Comparison of ENCODE assay signal across 1 cellular context in the genomic region with DNA sequence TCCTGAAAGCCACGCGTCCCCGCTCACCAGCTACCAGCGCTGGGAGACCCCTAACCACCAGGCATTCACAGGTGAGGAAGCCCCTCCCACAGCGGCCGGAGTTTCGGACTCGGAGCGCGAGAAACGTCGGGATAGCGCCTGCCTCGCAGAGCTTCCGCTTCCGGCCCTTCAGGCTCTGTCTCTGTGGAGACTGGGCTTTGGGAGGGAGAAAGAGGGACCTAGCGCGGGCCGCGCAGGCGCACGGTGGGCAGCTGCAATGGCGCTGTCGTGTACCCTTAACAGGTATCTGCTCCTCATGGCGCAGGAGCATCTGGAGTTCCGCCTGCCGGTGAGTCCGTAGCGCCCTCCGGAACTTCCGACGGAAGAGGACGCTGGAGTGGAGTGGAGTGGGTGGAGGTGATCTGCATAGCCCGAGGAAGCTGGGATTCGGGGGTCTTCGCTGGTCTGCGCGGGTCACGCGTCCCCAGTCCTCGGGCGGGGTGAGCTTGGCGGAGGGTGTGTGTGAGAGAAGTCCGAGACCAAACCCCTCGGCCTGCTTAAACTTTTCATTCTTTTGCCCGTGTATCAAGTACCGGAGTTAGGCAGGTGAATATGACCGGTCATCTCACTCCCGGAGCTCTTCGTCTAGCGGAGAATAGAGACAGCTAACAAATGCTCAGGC.
TF ChIP-seq lines count a peak whose summit lies in the region.

A gene (plus strand): TSS at position 246 of the 661 bp plus-strand sequence. CDS start 11 bp downstream, at position 257.

TF ChIP-seq in K562, 482 proteins besides CTCF, POLR2A, EP300 and RAD21 (continued from another document and continues in another):
- TF ChIP-seq, protein P1, sequence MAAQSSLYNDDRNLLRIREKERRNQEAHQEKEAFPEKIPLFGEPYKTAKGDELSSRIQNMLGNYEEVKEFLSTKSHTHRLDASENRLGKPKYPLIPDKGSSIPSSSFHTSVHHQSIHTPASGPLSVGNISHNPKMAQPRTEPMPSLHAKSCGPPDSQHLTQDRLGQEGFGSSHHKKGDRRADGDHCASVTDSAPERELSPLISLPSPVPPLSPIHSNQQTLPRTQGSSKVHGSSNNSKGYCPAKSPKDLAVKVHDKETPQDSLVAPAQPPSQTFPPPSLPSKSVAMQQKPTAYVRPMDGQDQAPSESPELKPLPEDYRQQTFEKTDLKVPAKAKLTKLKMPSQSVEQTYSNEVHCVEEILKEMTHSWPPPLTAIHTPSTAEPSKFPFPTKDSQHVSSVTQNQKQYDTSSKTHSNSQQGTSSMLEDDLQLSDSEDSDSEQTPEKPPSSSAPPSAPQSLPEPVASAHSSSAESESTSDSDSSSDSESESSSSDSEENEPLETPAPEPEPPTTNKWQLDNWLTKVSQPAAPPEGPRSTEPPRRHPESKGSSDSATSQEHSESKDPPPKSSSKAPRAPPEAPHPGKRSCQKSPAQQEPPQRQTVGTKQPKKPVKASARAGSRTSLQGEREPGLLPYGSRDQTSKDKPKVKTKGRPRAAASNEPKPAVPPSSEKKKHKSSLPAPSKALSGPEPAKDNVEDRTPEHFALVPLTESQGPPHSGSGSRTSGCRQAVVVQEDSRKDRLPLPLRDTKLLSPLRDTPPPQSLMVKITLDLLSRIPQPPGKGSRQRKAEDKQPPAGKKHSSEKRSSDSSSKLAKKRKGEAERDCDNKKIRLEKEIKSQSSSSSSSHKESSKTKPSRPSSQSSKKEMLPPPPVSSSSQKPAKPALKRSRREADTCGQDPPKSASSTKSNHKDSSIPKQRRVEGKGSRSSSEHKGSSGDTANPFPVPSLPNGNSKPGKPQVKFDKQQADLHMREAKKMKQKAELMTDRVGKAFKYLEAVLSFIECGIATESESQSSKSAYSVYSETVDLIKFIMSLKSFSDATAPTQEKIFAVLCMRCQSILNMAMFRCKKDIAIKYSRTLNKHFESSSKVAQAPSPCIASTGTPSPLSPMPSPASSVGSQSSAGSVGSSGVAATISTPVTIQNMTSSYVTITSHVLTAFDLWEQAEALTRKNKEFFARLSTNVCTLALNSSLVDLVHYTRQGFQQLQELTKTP (IDR thresholded peaks at IDR 0.05; ENCODE audit: low read depth in 1 of 2, partially characterized antibody in 2 of 2): peak in 1 of 2 experiments; percentile 3
- TF ChIP-seq ARHGAP35 (IDR thresholded peaks at IDR 0.05; ENCODE audit: partially characterized antibody) (no peak), XRCC3 (IDR thresholded peaks at IDR 0.05) (no peak), TGIF2 (CRISPR knock-in tag; IDR thresholded peaks at IDR 0.05) (no peak), NR2C2 (CRISPR knock-in tag; IDR thresholded peaks at IDR 0.05) (no peak; the same call in 1 of the 2 replicates), NR2C2 (tag; IDR thresholded peaks at IDR 0.05) (peak; percentile 70; the same call in 1 of the 2 replicates), TOE1 (IDR thresholded peaks at IDR 0.05; ENCODE audit: borderline replicate concordance) (no peak), TOE1 (CRISPR knock-in tag; IDR thresholded peaks at IDR 0.05; ENCODE audit: borderline replicate concordance, low read depth) (peak; percentile 94), MECOM (CRISPR knock-in tag; IDR thresholded peaks at IDR 0.05) (no peak), FOSL1 (tag; conservative IDR thresholded peaks at IDR 0.05) (no peak), POU5F1 (IDR thresholded peaks at IDR 0.05; ENCODE audit: borderline replicate concordance, low read depth, low read length, partially characterized antibody) (no peak), ZNF217 (CRISPR knock-in tag; IDR thresholded peaks at IDR 0.05) (no peak), ILF3 (IDR thresholded peaks at IDR 0.05; ENCODE audit: borderline replicate concordance) (no peak), NUFIP1 (IDR thresholded peaks at IDR 0.05; ENCODE audit: partially characterized antibody) (no peak), ZNF134 (CRISPR knock-in tag; conservative IDR thresholded peaks at IDR 0.05) (no peak), RUNX1 (IDR thresholded peaks at IDR 0.05; ENCODE audit: low read depth) (no peak), GABPB2 (CRISPR knock-in tag; conservative IDR thresholded peaks at IDR 0.05) (no peak), NR1H2 (CRISPR knock-in tag; IDR thresholded peaks at IDR 0.05) (no peak), KDM2B (CRISPR knock-in tag; IDR thresholded peaks at IDR 0.05) (no peak), SRSF1 (IDR thresholded peaks at IDR 0.05; ENCODE audit: low read depth, low read length) (no peak), KDM4B (IDR thresholded peaks at IDR 0.05; ENCODE audit: borderline replicate concordance in 2 of 2, low read depth in 1 of 2) (no peak; a peak in 1 of 4 replicates), LCOR (CRISPR knock-in tag; IDR thresholded peaks at IDR 0.05) (peak; percentile 95), MCM2 (IDR thresholded peaks at IDR 0.05; ENCODE audit: low read depth) (no peak), ZNF766 (CRISPR knock-in tag; conservative IDR thresholded peaks at IDR 0.05) (no peak), POLR2AphosphoS5 (IDR thresholded peaks at IDR 0.05; ENCODE audit: control insufficient read depth, insufficient read depth, low read depth, low read length) (peak; percentile 81), HDAC8 (tag; IDR thresholded peaks at IDR 0.05) (no peak), FOXA1 (IDR thresholded peaks at IDR 0.05; ENCODE audit: borderline replicate concordance) (no peak), SMAD1 (IDR thresholded peaks at IDR 0.05; ENCODE audit: low read depth, low read length, partially characterized antibody) (peak; percentile 26), SRSF7 (optimal IDR thresholded peaks at IDR 0.05; ENCODE audit: low read depth, low read length) (no peak), ZNF436 (CRISPR knock-in tag; IDR thresholded peaks at IDR 0.05) (no peak), HDAC3 (IDR thresholded peaks at IDR 0.05; ENCODE audit: borderline replicate concordance, partially characterized antibody) (no peak), HCFC1 (IDR thresholded peaks at IDR 0.05; ENCODE audit: low read depth, low read length) (peak; percentile 31; the same call in 1 of the 2 replicates), RHOXF2B (CRISPR knock-in tag; conservative IDR thresholded peaks at IDR 0.05) (no peak), DNMT1 (IDR thresholded peaks at IDR 0.05) (no peak)
- TF ChIP-seq, protein P2, sequence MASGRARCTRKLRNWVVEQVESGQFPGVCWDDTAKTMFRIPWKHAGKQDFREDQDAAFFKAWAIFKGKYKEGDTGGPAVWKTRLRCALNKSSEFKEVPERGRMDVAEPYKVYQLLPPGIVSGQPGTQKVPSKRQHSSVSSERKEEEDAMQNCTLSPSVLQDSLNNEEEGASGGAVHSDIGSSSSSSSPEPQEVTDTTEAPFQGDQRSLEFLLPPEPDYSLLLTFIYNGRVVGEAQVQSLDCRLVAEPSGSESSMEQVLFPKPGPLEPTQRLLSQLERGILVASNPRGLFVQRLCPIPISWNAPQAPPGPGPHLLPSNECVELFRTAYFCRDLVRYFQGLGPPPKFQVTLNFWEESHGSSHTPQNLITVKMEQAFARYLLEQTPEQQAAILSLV (tag; IDR thresholded peaks at IDR 0.05): no peak
- TF ChIP-seq, protein P3, sequence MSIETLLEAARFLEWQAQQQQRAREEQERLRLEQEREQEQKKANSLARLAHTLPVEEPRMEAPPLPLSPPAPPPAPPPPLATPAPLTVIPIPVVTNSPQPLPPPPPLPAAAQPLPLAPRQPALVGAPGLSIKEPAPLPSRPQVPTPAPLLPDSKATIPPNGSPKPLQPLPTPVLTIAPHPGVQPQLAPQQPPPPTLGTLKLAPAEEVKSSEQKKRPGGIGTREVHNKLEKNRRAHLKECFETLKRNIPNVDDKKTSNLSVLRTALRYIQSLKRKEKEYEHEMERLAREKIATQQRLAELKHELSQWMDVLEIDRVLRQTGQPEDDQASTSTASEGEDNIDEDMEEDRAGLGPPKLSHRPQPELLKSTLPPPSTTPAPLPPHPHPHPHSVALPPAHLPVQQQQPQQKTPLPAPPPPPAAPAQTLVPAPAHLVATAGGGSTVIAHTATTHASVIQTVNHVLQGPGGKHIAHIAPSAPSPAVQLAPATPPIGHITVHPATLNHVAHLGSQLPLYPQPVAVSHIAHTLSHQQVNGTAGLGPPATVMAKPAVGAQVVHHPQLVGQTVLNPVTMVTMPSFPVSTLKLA (conservative IDR thresholded peaks at IDR 0.05): peak; percentile 5 to 60; a peak in 3 of 4 replicates
- TF ChIP-seq, protein P4, sequence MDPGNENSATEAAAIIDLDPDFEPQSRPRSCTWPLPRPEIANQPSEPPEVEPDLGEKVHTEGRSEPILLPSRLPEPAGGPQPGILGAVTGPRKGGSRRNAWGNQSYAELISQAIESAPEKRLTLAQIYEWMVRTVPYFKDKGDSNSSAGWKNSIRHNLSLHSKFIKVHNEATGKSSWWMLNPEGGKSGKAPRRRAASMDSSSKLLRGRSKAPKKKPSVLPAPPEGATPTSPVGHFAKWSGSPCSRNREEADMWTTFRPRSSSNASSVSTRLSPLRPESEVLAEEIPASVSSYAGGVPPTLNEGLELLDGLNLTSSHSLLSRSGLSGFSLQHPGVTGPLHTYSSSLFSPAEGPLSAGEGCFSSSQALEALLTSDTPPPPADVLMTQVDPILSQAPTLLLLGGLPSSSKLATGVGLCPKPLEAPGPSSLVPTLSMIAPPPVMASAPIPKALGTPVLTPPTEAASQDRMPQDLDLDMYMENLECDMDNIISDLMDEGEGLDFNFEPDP (CRISPR knock-in tag; IDR thresholded peaks at IDR 0.05): no peak
- TF ChIP-seq, protein P5, sequence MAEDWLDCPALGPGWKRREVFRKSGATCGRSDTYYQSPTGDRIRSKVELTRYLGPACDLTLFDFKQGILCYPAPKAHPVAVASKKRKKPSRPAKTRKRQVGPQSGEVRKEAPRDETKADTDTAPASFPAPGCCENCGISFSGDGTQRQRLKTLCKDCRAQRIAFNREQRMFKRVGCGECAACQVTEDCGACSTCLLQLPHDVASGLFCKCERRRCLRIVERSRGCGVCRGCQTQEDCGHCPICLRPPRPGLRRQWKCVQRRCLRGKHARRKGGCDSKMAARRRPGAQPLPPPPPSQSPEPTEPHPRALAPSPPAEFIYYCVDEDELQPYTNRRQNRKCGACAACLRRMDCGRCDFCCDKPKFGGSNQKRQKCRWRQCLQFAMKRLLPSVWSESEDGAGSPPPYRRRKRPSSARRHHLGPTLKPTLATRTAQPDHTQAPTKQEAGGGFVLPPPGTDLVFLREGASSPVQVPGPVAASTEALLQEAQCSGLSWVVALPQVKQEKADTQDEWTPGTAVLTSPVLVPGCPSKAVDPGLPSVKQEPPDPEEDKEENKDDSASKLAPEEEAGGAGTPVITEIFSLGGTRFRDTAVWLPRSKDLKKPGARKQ (CRISPR knock-in tag; IDR thresholded peaks at IDR 0.05): no peak
- TF ChIP-seq, protein P6, sequence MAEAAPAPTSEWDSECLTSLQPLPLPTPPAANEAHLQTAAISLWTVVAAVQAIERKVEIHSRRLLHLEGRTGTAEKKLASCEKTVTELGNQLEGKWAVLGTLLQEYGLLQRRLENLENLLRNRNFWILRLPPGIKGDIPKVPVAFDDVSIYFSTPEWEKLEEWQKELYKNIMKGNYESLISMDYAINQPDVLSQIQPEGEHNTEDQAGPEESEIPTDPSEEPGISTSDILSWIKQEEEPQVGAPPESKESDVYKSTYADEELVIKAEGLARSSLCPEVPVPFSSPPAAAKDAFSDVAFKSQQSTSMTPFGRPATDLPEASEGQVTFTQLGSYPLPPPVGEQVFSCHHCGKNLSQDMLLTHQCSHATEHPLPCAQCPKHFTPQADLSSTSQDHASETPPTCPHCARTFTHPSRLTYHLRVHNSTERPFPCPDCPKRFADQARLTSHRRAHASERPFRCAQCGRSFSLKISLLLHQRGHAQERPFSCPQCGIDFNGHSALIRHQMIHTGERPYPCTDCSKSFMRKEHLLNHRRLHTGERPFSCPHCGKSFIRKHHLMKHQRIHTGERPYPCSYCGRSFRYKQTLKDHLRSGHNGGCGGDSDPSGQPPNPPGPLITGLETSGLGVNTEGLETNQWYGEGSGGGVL (CRISPR knock-in tag; IDR thresholded peaks at IDR 0.05): no peak
- TF ChIP-seq, protein P7, sequence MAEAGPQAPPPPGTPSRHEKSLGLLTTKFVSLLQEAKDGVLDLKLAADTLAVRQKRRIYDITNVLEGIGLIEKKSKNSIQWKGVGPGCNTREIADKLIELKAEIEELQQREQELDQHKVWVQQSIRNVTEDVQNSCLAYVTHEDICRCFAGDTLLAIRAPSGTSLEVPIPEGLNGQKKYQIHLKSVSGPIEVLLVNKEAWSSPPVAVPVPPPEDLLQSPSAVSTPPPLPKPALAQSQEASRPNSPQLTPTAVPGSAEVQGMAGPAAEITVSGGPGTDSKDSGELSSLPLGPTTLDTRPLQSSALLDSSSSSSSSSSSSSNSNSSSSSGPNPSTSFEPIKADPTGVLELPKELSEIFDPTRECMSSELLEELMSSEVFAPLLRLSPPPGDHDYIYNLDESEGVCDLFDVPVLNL (CRISPR knock-in tag; IDR thresholded peaks at IDR 0.05; ENCODE audit: low read depth): no peak
- TF ChIP-seq, protein P8, sequence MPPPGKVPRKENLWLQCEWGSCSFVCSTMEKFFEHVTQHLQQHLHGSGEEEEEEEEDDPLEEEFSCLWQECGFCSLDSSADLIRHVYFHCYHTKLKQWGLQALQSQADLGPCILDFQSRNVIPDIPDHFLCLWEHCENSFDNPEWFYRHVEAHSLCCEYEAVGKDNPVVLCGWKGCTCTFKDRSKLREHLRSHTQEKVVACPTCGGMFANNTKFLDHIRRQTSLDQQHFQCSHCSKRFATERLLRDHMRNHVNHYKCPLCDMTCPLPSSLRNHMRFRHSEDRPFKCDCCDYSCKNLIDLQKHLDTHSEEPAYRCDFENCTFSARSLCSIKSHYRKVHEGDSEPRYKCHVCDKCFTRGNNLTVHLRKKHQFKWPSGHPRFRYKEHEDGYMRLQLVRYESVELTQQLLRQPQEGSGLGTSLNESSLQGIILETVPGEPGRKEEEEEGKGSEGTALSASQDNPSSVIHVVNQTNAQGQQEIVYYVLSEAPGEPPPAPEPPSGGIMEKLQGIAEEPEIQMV (tag; conservative IDR thresholded peaks at IDR 0.05; ENCODE audit: low read depth): no peak
- TF ChIP-seq, protein P9, sequence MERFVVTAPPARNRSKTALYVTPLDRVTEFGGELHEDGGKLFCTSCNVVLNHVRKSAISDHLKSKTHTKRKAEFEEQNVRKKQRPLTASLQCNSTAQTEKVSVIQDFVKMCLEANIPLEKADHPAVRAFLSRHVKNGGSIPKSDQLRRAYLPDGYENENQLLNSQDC (CRISPR knock-in tag; IDR thresholded peaks at IDR 0.05): no peak
- TF ChIP-seq, protein P10, sequence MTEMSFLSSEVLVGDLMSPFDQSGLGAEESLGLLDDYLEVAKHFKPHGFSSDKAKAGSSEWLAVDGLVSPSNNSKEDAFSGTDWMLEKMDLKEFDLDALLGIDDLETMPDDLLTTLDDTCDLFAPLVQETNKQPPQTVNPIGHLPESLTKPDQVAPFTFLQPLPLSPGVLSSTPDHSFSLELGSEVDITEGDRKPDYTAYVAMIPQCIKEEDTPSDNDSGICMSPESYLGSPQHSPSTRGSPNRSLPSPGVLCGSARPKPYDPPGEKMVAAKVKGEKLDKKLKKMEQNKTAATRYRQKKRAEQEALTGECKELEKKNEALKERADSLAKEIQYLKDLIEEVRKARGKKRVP (CRISPR knock-in tag; IDR thresholded peaks at IDR 0.05): no peak
- TF ChIP-seq, protein P11, sequence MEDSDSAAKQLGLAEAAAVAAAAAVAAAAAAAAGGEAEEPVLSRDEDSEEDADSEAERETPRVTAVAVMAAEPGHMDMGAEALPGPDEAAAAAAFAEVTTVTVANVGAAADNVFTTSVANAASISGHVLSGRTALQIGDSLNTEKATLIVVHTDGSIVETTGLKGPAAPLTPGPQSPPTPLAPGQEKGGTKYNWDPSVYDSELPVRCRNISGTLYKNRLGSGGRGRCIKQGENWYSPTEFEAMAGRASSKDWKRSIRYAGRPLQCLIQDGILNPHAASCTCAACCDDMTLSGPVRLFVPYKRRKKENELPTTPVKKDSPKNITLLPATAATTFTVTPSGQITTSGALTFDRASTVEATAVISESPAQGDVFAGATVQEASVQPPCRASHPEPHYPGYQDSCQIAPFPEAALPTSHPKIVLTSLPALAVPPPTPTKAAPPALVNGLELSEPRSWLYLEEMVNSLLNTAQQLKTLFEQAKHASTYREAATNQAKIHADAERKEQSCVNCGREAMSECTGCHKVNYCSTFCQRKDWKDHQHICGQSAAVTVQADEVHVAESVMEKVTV (CRISPR knock-in tag; IDR thresholded peaks at IDR 0.05): no peak
